ENCODE assay signal across 1 cellular context in the genomic region with DNA sequence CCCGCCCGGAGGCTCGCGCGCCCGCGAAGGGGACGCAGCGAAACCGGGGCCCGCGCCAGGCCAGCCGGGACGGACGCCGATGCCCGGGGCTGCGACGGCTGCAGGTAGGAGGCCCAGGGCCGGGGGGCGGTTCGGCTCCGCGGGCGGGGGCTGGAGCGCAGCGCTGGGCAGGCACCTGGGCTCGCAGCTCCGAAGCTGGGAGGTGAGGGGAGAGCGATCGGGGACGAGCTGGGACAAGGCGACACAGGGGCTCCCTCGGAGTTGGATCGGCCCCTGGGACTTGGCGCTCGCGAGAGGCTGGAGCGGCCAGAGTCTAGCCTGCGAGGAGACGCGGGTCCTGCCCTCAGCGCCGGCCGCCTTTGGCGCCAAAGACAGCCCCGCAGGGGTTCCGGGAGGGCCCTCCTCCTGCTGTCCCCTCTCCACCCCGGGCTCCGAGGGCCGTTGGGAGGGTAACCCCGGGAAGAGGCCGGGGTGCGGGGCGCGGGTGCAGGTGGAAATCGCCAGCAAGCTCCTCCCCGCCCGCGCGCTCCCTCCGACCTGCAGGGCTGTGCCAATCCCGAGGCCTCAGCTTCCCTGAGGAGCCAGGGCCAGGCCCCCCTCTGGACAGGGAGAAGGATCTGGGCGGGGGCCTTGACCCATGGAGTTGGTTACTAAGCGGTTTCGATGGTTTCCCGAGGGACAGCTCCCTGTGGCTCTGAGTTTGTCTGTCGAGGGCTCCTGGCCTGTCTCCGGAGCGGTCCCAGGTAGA.
TF ChIP-seq lines count a peak whose summit lies in the region.

No MANE protein-coding gene starts in this region.

TF ChIP-seq in A549, 52 proteins besides CTCF, POLR2A, EP300 and RAD21 (continued from another document):
- TF ChIP-seq, protein P1, sequence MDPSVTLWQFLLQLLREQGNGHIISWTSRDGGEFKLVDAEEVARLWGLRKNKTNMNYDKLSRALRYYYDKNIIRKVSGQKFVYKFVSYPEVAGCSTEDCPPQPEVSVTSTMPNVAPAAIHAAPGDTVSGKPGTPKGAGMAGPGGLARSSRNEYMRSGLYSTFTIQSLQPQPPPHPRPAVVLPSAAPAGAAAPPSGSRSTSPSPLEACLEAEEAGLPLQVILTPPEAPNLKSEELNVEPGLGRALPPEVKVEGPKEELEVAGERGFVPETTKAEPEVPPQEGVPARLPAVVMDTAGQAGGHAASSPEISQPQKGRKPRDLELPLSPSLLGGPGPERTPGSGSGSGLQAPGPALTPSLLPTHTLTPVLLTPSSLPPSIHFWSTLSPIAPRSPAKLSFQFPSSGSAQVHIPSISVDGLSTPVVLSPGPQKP (IDR thresholded peaks at IDR 0.05; ENCODE audit: low read depth, low read length) = no peak
- TF ChIP-seq ZSCAN20 (CRISPR knock-in tag; IDR thresholded peaks at IDR 0.05) (no peak), JUNB (IDR thresholded peaks at IDR 0.05) (no peak), POLR2AphosphoS2 (conservative IDR thresholded peaks at IDR 0.05; ENCODE audit: low read length) (no peak), BCL3 (IDR thresholded peaks at IDR 0.05) (no peak), KDM1A (IDR thresholded peaks at IDR 0.05; ENCODE audit: low read depth) (no peak), SREBF2 (IDR thresholded peaks at IDR 0.05) (no peak), RNF2 (IDR thresholded peaks at IDR 0.05; ENCODE audit: borderline replicate concordance, low read depth) (no peak), NR3C1 (IDR thresholded peaks at IDR 0.05) (no peak)
TF ChIP-seq in A549: peak in this region for 0.
